In the genomic region with DNA sequence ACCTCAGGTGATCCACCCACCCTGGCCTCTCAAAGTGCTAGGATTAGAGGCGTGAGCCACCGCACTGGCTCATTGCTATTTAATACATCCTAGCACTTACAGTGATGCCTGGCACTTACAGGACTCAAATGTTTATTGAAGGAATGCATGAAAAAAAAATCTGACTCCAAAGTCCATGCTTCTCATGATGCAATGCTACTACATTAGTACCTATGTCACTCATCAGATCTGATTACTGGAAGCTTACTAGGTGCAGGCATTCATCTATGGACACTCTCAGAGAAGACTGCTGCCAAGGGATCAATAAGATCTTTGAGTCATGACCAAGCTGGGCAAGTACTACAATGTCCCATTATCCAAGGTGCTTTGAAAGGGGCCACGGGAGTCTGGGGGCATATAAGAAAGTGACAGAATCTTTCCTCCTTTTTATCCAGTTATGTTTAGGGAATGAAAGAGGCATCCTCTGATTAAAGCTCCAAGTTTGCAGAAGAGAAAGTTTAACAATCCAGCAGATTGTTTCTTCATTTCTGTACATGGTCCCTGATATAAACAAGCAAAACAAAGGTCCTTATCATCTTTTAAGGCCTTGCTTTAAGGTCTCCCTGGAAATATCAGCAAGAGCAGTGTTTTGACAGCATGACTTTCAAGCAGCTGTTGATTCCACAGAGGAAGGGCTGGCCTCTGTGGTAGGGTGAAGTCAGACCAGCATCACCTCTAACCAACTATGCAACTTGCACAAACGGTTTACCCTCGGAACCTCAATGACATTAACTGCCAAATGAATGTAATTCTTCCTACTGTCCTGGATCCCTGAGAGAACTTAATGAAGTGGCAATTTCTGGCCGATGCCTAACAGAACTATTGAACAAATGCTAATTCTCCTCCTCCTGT, we compare ENCODE assay signal across 1 cellular context.
TF ChIP-seq lines count a peak whose summit lies in the region.

No MANE protein-coding gene starts in this region.

TF ChIP-seq in HepG2, 621 proteins besides CTCF, POLR2A, EP300 and RAD21 (continued from another document and continues in another):
- TF ChIP-seq, protein P1, sequence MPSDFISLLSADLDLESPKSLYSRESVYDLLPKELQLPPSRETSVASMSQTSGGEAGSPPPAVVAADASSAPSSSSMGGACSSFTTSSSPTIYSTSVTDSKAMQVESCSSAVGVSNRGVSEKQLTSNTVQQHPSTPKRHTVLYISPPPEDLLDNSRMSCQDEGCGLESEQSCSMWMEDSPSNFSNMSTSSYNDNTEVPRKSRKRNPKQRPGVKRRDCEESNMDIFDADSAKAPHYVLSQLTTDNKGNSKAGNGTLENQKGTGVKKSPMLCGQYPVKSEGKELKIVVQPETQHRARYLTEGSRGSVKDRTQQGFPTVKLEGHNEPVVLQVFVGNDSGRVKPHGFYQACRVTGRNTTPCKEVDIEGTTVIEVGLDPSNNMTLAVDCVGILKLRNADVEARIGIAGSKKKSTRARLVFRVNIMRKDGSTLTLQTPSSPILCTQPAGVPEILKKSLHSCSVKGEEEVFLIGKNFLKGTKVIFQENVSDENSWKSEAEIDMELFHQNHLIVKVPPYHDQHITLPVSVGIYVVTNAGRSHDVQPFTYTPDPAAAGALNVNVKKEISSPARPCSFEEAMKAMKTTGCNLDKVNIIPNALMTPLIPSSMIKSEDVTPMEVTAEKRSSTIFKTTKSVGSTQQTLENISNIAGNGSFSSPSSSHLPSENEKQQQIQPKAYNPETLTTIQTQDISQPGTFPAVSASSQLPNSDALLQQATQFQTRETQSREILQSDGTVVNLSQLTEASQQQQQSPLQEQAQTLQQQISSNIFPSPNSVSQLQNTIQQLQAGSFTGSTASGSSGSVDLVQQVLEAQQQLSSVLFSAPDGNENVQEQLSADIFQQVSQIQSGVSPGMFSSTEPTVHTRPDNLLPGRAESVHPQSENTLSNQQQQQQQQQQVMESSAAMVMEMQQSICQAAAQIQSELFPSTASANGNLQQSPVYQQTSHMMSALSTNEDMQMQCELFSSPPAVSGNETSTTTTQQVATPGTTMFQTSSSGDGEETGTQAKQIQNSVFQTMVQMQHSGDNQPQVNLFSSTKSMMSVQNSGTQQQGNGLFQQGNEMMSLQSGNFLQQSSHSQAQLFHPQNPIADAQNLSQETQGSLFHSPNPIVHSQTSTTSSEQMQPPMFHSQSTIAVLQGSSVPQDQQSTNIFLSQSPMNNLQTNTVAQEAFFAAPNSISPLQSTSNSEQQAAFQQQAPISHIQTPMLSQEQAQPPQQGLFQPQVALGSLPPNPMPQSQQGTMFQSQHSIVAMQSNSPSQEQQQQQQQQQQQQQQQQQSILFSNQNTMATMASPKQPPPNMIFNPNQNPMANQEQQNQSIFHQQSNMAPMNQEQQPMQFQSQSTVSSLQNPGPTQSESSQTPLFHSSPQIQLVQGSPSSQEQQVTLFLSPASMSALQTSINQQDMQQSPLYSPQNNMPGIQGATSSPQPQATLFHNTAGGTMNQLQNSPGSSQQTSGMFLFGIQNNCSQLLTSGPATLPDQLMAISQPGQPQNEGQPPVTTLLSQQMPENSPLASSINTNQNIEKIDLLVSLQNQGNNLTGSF (CRISPR knock-in tag; IDR thresholded peaks at IDR 0.05): no peak
- TF ChIP-seq BCL6 (CRISPR knock-in tag; IDR thresholded peaks at IDR 0.05) (peak; percentile 57; the same call in 1 of the 2 replicates), YY1 (IDR thresholded peaks at IDR 0.05; ENCODE audit: insufficient read depth, insufficient replicate concordance, low read depth, low read length) (no peak), HCFC1 (IDR thresholded peaks at IDR 0.05; ENCODE audit: low read depth, low read length) (no peak), ZNF331 (CRISPR knock-in tag; IDR thresholded peaks at IDR 0.05) (peak; percentile 78; the same call in 1 of the 2 replicates), CEBPB (IDR thresholded peaks at IDR 0.05; ENCODE audit: borderline replicate concordance, low read depth, low read length) (peak; percentile 95), ZMYM3 (CRISPR knock-in tag; IDR thresholded peaks at IDR 0.05) (peak; percentile 70; the same call in 1 of the 2 replicates), ZNF780A (CRISPR knock-in tag; IDR thresholded peaks at IDR 0.05) (peak; percentile 73; the same call in 1 of the 2 replicates), GTF2F1 (IDR thresholded peaks at IDR 0.05; ENCODE audit: low read length) (no peak), ZNF570 (CRISPR knock-in tag; IDR thresholded peaks at IDR 0.05; ENCODE audit: borderline replicate concordance) (no peak), ZFAT (CRISPR knock-in tag; conservative IDR thresholded peaks at IDR 0.05) (no peak), NFKBIZ (CRISPR knock-in tag; IDR thresholded peaks at IDR 0.05) (peak; percentile 79; the same call in 1 of the 2 replicates), ZNF747 (CRISPR knock-in tag; IDR thresholded peaks at IDR 0.05; ENCODE audit: borderline replicate concordance) (no peak), TRIM24 (CRISPR knock-in tag; IDR thresholded peaks at IDR 0.05) (no peak), SMAD3 (CRISPR knock-in tag; IDR thresholded peaks at IDR 0.05) (0 out of 2 replicates have a peak, but pooled peaks have one; percentile 80)
- TF ChIP-seq, protein P2, sequence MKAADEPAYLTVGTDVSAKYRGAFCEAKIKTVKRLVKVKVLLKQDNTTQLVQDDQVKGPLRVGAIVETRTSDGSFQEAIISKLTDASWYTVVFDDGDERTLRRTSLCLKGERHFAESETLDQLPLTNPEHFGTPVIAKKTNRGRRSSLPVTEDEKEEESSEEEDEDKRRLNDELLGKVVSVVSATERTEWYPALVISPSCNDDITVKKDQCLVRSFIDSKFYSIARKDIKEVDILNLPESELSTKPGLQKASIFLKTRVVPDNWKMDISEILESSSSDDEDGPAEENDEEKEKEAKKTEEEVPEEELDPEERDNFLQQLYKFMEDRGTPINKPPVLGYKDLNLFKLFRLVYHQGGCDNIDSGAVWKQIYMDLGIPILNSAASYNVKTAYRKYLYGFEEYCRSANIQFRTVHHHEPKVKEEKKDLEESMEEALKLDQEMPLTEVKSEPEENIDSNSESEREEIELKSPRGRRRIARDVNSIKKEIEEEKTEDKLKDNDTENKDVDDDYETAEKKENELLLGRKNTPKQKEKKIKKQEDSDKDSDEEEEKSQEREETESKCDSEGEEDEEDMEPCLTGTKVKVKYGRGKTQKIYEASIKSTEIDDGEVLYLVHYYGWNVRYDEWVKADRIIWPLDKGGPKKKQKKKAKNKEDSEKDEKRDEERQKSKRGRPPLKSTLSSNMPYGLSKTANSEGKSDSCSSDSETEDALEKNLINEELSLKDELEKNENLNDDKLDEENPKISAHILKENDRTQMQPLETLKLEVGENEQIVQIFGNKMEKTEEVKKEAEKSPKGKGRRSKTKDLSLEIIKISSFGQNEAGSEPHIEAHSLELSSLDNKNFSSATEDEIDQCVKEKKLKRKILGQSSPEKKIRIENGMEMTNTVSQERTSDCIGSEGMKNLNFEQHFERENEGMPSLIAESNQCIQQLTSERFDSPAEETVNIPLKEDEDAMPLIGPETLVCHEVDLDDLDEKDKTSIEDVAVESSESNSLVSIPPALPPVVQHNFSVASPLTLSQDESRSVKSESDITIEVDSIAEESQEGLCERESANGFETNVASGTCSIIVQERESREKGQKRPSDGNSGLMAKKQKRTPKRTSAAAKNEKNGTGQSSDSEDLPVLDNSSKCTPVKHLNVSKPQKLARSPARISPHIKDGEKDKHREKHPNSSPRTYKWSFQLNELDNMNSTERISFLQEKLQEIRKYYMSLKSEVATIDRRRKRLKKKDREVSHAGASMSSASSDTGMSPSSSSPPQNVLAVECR (CRISPR knock-in tag; IDR thresholded peaks at IDR 0.05; ENCODE audit: borderline replicate concordance): peak; percentile 33; the same call in 1 of the 2 replicates
- TF ChIP-seq, protein P3, sequence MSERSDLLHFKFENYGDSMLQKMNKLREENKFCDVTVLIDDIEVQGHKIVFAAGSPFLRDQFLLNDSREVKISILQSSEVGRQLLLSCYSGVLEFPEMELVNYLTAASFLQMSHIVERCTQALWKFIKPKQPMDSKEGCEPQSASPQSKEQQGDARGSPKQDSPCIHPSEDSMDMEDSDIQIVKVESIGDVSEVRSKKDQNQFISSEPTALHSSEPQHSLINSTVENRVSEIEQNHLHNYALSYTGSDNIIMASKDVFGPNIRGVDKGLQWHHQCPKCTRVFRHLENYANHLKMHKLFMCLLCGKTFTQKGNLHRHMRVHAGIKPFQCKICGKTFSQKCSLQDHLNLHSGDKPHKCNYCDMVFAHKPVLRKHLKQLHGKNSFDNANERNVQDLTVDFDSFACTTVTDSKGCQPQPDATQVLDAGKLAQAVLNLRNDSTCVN (CRISPR knock-in tag; IDR thresholded peaks at IDR 0.05; ENCODE audit: borderline replicate concordance): no peak
- TF ChIP-seq, protein P4, sequence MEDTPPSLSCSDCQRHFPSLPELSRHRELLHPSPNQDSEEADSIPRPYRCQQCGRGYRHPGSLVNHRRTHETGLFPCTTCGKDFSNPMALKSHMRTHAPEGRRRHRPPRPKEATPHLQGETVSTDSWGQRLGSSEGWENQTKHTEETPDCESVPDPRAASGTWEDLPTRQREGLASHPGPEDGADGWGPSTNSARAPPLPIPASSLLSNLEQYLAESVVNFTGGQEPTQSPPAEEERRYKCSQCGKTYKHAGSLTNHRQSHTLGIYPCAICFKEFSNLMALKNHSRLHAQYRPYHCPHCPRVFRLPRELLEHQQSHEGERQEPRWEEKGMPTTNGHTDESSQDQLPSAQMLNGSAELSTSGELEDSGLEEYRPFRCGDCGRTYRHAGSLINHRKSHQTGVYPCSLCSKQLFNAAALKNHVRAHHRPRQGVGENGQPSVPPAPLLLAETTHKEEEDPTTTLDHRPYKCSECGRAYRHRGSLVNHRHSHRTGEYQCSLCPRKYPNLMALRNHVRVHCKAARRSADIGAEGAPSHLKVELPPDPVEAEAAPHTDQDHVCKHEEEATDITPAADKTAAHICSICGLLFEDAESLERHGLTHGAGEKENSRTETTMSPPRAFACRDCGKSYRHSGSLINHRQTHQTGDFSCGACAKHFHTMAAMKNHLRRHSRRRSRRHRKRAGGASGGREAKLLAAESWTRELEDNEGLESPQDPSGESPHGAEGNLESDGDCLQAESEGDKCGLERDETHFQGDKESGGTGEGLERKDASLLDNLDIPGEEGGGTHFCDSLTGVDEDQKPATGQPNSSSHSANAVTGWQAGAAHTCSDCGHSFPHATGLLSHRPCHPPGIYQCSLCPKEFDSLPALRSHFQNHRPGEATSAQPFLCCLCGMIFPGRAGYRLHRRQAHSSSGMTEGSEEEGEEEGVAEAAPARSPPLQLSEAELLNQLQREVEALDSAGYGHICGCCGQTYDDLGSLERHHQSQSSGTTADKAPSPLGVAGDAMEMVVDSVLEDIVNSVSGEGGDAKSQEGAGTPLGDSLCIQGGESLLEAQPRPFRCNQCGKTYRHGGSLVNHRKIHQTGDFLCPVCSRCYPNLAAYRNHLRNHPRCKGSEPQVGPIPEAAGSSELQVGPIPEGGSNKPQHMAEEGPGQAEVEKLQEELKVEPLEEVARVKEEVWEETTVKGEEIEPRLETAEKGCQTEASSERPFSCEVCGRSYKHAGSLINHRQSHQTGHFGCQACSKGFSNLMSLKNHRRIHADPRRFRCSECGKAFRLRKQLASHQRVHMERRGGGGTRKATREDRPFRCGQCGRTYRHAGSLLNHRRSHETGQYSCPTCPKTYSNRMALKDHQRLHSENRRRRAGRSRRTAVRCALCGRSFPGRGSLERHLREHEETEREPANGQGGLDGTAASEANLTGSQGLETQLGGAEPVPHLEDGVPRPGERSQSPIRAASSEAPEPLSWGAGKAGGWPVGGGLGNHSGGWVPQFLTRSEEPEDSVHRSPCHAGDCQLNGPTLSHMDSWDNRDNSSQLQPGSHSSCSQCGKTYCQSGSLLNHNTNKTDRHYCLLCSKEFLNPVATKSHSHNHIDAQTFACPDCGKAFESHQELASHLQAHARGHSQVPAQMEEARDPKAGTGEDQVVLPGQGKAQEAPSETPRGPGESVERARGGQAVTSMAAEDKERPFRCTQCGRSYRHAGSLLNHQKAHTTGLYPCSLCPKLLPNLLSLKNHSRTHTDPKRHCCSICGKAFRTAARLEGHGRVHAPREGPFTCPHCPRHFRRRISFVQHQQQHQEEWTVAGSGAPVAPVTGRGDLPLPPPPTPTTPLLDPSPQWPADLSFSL (CRISPR knock-in tag; IDR thresholded peaks at IDR 0.05): no peak
- TF ChIP-seq, protein P5, sequence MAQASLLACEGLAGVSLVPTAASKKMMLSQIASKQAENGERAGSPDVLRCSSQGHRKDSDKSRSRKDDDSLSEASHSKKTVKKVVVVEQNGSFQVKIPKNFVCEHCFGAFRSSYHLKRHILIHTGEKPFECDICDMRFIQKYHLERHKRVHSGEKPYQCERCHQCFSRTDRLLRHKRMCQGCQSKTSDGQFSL (CRISPR knock-in tag; IDR thresholded peaks at IDR 0.05): no peak
- TF ChIP-seq, protein P6, sequence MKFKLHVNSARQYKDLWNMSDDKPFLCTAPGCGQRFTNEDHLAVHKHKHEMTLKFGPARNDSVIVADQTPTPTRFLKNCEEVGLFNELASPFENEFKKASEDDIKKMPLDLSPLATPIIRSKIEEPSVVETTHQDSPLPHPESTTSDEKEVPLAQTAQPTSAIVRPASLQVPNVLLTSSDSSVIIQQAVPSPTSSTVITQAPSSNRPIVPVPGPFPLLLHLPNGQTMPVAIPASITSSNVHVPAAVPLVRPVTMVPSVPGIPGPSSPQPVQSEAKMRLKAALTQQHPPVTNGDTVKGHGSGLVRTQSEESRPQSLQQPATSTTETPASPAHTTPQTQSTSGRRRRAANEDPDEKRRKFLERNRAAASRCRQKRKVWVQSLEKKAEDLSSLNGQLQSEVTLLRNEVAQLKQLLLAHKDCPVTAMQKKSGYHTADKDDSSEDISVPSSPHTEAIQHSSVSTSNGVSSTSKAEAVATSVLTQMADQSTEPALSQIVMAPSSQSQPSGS (CRISPR knock-in tag; IDR thresholded peaks at IDR 0.05): peak; percentile 85
- TF ChIP-seq, protein P7, sequence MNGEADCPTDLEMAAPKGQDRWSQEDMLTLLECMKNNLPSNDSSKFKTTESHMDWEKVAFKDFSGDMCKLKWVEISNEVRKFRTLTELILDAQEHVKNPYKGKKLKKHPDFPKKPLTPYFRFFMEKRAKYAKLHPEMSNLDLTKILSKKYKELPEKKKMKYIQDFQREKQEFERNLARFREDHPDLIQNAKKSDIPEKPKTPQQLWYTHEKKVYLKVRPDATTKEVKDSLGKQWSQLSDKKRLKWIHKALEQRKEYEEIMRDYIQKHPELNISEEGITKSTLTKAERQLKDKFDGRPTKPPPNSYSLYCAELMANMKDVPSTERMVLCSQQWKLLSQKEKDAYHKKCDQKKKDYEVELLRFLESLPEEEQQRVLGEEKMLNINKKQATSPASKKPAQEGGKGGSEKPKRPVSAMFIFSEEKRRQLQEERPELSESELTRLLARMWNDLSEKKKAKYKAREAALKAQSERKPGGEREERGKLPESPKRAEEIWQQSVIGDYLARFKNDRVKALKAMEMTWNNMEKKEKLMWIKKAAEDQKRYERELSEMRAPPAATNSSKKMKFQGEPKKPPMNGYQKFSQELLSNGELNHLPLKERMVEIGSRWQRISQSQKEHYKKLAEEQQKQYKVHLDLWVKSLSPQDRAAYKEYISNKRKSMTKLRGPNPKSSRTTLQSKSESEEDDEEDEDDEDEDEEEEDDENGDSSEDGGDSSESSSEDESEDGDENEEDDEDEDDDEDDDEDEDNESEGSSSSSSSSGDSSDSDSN (CRISPR knock-in tag; IDR thresholded peaks at IDR 0.05): peak; percentile 31; the same call in 1 of the 2 replicates
- TF ChIP-seq, protein P8, sequence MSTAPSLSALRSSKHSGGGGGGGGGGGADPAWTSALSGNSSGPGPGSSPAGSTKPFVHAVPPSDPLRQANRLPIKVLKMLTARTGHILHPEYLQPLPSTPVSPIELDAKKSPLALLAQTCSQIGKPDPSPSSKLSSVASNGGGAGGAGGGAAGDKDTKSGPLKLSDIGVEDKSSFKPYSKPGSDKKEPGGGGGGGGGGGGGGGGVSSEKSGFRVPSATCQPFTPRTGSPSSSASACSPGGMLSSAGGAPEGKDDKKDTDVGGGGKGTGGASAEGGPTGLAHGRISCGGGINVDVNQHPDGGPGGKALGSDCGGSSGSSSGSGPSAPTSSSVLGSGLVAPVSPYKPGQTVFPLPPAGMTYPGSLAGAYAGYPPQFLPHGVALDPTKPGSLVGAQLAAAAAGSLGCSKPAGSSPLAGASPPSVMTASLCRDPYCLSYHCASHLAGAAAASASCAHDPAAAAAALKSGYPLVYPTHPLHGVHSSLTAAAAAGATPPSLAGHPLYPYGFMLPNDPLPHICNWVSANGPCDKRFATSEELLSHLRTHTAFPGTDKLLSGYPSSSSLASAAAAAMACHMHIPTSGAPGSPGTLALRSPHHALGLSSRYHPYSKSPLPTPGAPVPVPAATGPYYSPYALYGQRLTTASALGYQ (CRISPR knock-in tag; IDR thresholded peaks at IDR 0.05): no peak
